ENCODE assay signal across 1 cellular context in the genomic region with DNA sequence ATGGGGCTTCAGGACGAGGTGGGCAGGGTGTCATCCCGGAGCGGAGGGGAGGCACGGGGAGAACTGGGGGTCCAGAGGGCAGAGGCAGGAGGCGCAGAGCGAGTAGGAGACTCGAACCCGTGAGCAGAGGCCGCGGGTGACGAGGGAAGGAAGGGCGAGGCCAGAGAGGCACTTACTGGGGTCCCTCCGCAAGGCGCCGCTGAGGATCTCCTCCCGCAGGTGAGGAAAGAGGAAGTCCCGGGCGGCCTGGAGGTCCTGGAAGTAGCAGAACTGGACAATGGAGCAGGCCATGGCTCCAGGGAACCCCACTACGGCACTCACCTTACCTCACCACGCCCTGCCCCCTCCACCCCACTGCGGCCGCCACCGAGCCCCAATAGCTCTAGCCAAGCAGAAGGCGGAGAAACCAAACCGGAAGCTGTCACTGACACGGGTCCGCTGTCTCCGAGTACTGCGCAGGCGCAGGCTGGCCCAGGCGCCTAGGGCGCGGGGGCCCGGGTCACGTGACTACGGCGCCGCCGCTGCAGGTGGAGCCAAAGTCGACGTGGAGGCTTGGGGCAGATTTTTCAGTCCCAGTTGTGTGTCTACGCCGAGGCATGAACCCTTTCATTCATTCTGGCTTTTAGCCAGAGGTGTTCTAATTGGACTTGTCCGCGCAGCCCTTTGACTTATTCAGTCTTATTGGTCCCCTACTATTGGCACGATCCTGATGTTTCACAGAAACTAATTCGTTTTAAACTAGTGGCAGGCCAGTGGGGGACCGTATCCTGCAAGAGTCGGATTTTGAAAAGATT.
TF ChIP-seq lines count a peak whose summit lies in the region.

A gene with protein sequence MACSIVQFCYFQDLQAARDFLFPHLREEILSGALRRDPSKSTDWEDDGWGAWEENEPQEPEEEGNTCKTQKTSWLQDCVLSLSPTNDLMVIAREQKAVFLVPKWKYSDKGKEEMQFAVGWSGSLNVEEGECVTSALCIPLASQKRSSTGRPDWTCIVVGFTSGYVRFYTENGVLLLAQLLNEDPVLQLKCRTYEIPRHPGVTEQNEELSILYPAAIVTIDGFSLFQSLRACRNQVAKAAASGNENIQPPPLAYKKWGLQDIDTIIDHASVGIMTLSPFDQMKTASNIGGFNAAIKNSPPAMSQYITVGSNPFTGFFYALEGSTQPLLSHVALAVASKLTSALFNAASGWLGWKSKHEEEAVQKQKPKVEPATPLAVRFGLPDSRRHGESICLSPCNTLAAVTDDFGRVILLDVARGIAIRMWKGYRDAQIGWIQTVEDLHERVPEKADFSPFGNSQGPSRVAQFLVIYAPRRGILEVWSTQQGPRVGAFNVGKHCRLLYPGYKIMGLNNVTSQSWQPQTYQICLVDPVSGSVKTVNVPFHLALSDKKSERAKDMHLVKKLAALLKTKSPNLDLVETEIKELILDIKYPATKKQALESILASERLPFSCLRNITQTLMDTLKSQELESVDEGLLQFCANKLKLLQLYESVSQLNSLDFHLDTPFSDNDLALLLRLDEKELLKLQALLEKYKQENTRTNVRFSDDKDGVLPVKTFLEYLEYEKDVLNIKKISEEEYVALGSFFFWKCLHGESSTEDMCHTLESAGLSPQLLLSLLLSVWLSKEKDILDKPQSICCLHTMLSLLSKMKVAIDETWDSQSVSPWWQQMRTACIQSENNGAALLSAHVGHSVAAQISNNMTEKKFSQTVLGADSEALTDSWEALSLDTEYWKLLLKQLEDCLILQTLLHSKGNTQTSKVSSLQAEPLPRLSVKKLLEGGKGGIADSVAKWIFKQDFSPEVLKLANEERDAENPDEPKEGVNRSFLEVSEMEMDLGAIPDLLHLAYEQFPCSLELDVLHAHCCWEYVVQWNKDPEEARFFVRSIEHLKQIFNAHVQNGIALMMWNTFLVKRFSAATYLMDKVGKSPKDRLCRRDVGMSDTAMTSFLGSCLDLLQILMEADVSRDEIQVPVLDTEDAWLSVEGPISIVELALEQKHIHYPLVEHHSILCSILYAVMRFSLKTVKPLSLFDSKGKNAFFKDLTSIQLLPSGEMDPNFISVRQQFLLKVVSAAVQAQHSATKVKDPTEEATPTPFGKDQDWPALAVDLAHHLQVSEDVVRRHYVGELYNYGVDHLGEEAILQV (N-terminal part only) (minus strand): TSS at position 407 of the 794 bp plus-strand sequence. CDS start 116 bp downstream, at position 291.

TF ChIP-seq in HEK293, 187 proteins besides CTCF, POLR2A, EP300 and RAD21 (continued from another document and continues in another):
- TF ChIP-seq, protein P1, sequence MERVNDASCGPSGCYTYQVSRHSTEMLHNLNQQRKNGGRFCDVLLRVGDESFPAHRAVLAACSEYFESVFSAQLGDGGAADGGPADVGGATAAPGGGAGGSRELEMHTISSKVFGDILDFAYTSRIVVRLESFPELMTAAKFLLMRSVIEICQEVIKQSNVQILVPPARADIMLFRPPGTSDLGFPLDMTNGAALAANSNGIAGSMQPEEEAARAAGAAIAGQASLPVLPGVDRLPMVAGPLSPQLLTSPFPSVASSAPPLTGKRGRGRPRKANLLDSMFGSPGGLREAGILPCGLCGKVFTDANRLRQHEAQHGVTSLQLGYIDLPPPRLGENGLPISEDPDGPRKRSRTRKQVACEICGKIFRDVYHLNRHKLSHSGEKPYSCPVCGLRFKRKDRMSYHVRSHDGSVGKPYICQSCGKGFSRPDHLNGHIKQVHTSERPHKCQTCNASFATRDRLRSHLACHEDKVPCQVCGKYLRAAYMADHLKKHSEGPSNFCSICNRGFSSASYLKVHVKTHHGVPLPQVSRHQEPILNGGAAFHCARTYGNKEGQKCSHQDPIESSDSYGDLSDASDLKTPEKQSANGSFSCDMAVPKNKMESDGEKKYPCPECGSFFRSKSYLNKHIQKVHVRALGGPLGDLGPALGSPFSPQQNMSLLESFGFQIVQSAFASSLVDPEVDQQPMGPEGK (tag by site-specific recombination; IDR thresholded peaks at IDR 0.05), result peak; percentile 80
- no peak; the same call in 1 of the 2 replicates for TF ChIP-seq EGR2 (tag by site-specific recombination; IDR thresholded peaks at IDR 0.05; ENCODE audit: low read depth)
- TF ChIP-seq FEZF1 (tag by site-specific recombination; IDR thresholded peaks at IDR 0.05), result 0 out of 2 replicates have a peak, but pooled peaks have one; percentile 34
- TF ChIP-seq ZNF112 (tag by site-specific recombination; IDR thresholded peaks at IDR 0.05), result no peak
- TF ChIP-seq ZBTB8A (tag by site-specific recombination; IDR thresholded peaks at IDR 0.05), result peak; percentile 83
- TF ChIP-seq, protein P2, sequence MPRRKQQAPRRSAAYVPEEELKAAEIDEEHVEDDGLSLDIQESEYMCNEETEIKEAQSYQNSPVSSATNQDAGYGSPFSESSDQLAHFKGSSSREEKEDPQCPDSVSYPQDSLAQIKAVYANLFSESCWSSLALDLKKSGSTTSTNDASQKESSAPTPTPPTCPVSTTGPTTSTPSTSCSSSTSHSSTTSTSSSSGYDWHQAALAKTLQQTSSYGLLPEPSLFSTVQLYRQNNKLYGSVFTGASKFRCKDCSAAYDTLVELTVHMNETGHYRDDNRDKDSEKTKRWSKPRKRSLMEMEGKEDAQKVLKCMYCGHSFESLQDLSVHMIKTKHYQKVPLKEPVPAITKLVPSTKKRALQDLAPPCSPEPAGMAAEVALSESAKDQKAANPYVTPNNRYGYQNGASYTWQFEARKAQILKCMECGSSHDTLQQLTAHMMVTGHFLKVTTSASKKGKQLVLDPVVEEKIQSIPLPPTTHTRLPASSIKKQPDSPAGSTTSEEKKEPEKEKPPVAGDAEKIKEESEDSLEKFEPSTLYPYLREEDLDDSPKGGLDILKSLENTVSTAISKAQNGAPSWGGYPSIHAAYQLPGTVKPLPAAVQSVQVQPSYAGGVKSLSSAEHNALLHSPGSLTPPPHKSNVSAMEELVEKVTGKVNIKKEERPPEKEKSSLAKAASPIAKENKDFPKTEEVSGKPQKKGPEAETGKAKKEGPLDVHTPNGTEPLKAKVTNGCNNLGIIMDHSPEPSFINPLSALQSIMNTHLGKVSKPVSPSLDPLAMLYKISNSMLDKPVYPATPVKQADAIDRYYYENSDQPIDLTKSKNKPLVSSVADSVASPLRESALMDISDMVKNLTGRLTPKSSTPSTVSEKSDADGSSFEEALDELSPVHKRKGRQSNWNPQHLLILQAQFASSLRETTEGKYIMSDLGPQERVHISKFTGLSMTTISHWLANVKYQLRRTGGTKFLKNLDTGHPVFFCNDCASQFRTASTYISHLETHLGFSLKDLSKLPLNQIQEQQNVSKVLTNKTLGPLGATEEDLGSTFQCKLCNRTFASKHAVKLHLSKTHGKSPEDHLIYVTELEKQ (tag by site-specific recombination; IDR thresholded peaks at IDR 0.05; ENCODE audit: borderline replicate concordance), result peak; percentile 37; the same call in 1 of the 2 replicates
- TF ChIP-seq, protein P3, sequence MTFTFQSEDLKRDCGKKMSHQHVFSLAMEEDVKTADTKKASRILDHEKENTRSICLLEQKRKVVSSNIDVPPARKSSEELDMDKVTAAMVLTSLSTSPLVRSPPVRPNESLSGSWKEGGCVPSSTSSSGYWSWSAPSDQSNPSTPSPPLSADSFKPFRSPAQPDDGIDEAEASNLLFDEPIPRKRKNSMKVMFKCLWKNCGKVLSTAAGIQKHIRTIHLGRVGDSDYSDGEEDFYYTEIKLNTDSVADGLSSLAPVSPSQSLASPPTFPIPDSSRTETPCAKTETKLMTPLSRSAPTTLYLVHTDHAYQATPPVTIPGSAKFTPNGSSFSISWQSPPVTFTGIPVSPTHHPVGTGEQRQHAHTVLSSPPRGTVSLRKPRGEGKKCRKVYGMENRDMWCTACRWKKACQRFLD (tag by site-specific recombination; IDR thresholded peaks at IDR 0.05), result no peak
- peak; percentile 72 for TF ChIP-seq GLI4 (tag by site-specific recombination; IDR thresholded peaks at IDR 0.05)
- peak; percentile 58; the same call in 1 of the 2 replicates for TF ChIP-seq ZNF24 (tag by site-specific recombination; IDR thresholded peaks at IDR 0.05)
- TF ChIP-seq ZIC2 (tag by site-specific recombination; IDR thresholded peaks at IDR 0.05), result no peak
- TF ChIP-seq HOXC10 (CRISPR knock-in tag; IDR thresholded peaks at IDR 0.05), result no peak
- no peak; the same call in 1 of the 2 replicates for TF ChIP-seq ZNF561 (tag by site-specific recombination; IDR thresholded peaks at IDR 0.05; ENCODE audit: borderline replicate concordance)
- peak; percentile 81 for TF ChIP-seq ZNF335 (tag by site-specific recombination; conservative IDR thresholded peaks at IDR 0.05)
- TF ChIP-seq, protein P4, sequence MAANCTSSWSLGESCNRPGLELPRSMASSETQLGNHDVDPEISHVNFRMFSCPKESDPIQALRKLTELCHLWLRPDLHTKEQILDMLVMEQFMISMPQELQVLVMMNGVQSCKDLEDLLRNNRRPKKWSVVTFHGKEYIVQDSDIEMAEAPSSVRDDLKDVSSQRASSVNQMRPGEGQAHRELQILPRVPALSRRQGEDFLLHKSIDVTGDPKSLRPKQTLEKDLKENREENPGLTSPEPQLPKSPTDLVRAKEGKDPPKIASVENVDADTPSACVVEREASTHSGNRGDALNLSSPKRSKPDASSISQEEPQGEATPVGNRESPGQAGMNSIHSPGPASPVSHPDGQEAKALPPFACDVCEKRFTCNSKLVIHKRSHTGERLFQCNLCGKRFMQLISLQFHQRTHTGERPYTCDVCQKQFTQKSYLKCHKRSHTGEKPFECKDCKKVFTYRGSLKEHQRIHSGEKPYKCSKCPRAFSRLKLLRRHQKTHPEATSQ (tag by site-specific recombination; IDR thresholded peaks at IDR 0.05), result peak; percentile 84
- no peak; the same call in 1 of the 2 replicates for TF ChIP-seq ZNF10 (tag by site-specific recombination; IDR thresholded peaks at IDR 0.05)
- TF ChIP-seq, protein P5, sequence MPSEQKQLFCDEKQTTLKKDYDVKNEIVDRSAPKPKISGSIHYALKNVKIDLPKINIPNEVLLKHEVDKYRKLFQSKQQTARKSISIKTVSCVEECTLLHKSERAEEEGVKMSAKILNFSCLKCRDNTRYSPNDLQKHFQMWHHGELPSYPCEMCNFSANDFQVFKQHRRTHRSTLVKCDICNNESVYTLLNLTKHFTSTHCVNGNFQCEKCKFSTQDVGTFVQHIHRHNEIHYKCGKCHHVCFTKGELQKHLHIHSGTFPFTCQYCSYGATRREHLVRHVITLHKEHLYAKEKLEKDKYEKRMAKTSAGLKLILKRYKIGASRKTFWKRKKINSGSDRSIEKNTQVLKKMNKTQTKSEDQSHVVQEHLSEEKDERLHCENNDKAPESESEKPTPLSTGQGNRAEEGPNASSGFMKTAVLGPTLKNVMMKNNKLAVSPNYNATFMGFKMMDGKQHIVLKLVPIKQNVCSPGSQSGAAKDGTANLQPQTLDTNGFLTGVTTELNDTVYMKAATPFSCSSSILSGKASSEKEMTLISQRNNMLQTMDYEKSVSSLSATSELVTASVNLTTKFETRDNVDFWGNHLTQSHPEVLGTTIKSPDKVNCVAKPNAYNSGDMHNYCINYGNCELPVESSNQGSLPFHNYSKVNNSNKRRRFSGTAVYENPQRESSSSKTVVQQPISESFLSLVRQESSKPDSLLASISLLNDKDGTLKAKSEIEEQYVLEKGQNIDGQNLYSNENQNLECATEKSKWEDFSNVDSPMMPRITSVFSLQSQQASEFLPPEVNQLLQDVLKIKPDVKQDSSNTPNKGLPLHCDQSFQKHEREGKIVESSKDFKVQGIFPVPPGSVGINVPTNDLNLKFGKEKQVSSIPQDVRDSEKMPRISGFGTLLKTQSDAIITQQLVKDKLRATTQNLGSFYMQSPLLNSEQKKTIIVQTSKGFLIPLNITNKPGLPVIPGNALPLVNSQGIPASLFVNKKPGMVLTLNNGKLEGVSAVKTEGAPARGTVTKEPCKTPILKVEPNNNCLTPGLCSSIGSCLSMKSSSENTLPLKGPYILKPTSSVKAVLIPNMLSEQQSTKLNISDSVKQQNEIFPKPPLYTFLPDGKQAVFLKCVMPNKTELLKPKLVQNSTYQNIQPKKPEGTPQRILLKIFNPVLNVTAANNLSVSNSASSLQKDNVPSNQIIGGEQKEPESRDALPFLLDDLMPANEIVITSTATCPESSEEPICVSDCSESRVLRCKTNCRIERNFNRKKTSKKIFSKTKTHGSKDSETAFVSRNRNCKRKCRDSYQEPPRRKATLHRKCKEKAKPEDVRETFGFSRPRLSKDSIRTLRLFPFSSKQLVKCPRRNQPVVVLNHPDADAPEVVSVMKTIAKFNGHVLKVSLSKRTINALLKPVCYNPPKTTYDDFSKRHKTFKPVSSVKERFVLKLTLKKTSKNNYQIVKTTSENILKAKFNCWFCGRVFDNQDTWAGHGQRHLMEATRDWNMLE (tag by site-specific recombination; conservative IDR thresholded peaks at IDR 0.05; ENCODE audit: low read depth), result peak; percentile 59
- TF ChIP-seq ZNF530 (tag by site-specific recombination; IDR thresholded peaks at IDR 0.05; ENCODE audit: low read depth), result no peak
- no peak for TF ChIP-seq TCF7L2 (IDR thresholded peaks at IDR 0.05; ENCODE audit: borderline replicate concordance, low read depth, low read length)
- TF ChIP-seq ZNF529 (tag by site-specific recombination; IDR thresholded peaks at IDR 0.05; ENCODE audit: insufficient replicate concordance), result no peak
- peak; percentile 70 for TF ChIP-seq ZBTB48 (tag by site-specific recombination; IDR thresholded peaks at IDR 0.05)
- TF ChIP-seq, protein P6, sequence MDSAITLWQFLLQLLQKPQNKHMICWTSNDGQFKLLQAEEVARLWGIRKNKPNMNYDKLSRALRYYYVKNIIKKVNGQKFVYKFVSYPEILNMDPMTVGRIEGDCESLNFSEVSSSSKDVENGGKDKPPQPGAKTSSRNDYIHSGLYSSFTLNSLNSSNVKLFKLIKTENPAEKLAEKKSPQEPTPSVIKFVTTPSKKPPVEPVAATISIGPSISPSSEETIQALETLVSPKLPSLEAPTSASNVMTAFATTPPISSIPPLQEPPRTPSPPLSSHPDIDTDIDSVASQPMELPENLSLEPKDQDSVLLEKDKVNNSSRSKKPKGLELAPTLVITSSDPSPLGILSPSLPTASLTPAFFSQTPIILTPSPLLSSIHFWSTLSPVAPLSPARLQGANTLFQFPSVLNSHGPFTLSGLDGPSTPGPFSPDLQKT (IDR thresholded peaks at IDR 0.05; ENCODE audit: borderline replicate concordance, low read depth, low read length), result no peak
- TF ChIP-seq ZBTB20 (tag by site-specific recombination; IDR thresholded peaks at IDR 0.05), result peak; percentile 58; the same call in 1 of the 2 replicates
- TF ChIP-seq, protein P7, sequence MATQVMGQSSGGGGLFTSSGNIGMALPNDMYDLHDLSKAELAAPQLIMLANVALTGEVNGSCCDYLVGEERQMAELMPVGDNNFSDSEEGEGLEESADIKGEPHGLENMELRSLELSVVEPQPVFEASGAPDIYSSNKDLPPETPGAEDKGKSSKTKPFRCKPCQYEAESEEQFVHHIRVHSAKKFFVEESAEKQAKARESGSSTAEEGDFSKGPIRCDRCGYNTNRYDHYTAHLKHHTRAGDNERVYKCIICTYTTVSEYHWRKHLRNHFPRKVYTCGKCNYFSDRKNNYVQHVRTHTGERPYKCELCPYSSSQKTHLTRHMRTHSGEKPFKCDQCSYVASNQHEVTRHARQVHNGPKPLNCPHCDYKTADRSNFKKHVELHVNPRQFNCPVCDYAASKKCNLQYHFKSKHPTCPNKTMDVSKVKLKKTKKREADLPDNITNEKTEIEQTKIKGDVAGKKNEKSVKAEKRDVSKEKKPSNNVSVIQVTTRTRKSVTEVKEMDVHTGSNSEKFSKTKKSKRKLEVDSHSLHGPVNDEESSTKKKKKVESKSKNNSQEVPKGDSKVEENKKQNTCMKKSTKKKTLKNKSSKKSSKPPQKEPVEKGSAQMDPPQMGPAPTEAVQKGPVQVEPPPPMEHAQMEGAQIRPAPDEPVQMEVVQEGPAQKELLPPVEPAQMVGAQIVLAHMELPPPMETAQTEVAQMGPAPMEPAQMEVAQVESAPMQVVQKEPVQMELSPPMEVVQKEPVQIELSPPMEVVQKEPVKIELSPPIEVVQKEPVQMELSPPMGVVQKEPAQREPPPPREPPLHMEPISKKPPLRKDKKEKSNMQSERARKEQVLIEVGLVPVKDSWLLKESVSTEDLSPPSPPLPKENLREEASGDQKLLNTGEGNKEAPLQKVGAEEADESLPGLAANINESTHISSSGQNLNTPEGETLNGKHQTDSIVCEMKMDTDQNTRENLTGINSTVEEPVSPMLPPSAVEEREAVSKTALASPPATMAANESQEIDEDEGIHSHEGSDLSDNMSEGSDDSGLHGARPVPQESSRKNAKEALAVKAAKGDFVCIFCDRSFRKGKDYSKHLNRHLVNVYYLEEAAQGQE (tag by site-specific recombination; IDR thresholded peaks at IDR 0.05), result peak; percentile 48; the same call in 1 of the 2 replicates
